Comparison of ENCODE assay signal across 27 cellular contexts in the genomic region with DNA sequence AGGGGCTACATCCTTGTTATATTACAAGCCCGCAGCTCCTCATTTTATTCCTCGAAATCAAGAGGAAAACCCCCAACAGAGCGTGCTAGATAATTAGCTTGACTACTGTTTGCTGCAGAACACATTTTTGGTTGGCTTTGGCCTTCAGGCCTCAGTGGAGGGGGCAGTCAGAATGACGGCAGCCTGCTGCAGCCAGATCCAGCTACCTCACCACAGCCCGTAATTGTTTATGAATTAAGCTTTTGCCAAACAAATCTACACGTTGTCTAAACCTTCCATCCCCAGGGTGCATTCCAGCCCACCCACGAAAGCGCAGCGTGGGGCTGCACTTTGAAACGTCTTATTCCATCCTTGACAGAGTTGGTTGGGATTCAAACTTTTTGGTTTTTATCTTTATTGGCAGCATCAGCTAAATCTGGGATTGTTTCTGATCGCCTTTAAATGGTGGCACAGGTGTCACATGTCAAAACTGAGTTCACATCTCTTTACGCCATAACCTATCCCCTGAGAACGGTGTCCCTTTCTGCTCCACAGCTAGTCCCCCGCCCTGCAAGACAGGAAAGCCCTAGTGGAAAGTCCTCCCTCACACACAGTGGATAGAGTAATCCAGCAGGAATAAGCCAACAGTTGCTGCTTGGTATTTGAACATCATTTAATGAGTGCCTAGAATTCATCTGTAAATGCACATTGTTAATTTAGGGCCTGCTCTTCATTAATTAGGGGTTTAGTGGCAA.
DNase-seq lines count a peak whose midpoint lies in the region; ATAC-seq and TF ChIP-seq lines count a peak whose summit lies in the region.
"Had no signal": no experiment of that assay in that cellular context is flagged by ENCODE, and none has a peak within 500 bp of the region (broad histone marks: within the 10 kb centered on the region; RNA-seq: fewer than 3 reads in every experiment).

No MANE protein-coding gene starts in this region.

- intact Hi-C loops in Right ventricle myocardium superior (cut with DNase I), result no loop called here

- peak; percentile 60 to 68 for DNase-seq in SJSA1 (ENCODE audit: low read depth in 1 of 2, low spot score in 2 of 2)
- DNase-seq in Right ventricle myocardium superior, result no peak
- DNase-seq in type B pancreatic cell (ENCODE audit: extremely low spot score, unreplicated experiment), result no peak
- no peak for DNase-seq in foreskin fibroblast
- no peak for DNase-seq in amniotic stem cell (lab: John Stamatoyannopoulos, UW)
- no peak for DNase-seq in middle frontal gyrus (ENCODE audit: extremely low spot score, low spot score)
- DNase-seq: activated CD4-positive, alpha-beta T cell treated with anti-CD3 and anti-CD28 coated beads for 1 hour; activated CD8-positive, alpha-beta T cell treated with anti-CD3 and anti-CD28 coated beads for 36 hours; anterior cingulate cortex; Calu3; central memory CD4-positive, alpha-beta T cell; endodermal cell; islet precursor cell; lower lobe of right lung; NCI-H2081; NCI-H226; stimulated activated naive CD8-positive, alpha-beta T cell treated with anti-CD3 and anti-CD28 coated beads, Interleukin-15, Interleukin-2, amounts not matched to agents 100 U/mL and 50 U/mL, for 24 hours; thyroid gland had no signal

- no peaks in the 10 kb centered on the region for H3K27me3 ChIP-seq in SJSA1 (replicated peaks)
- H3K27me3 ChIP-seq: neural progenitor cell, thyroid gland had no signal

- peak; percentile 69 for ATAC-seq in Right ventricle myocardium superior (ENCODE audit: poor library complexity)
- ATAC-seq: activated CD8-positive, alpha-beta T cell treated with anti-CD3 and anti-CD28 coated beads for 36 hours; activated T-helper 17 cell treated with anti-CD3 and anti-CD28 coated beads, Interleukin-2, amount 50 U/mL, for 72 hours; esophagus mucosa; lower lobe of right lung; mucosa of descending colon; stimulated activated naive CD8-positive, alpha-beta T cell treated with anti-CD3 and anti-CD28 coated beads, Interleukin-15, Interleukin-2, amounts not matched to agents 100 U/mL and 50 U/mL, for 24 hours had no signal

- H3K36me3 Mint-ChIP-seq in nephron (ENCODE audit: low read depth), result no peaks in the 10 kb centered on the region
- H3K36me3 Mint-ChIP-seq in type B pancreatic cell, result no peaks in the 10 kb centered on the region
- H3K36me3 Mint-ChIP-seq: activated naive CD4-positive, alpha-beta T cell treated with anti-CD3 and anti-CD28 coated beads, Interleukin-2, amount 50 U/mL, for 24 hours; neural progenitor cell had no signal

- H3K36me3 ChIP-seq in SJSA1, result no peaks in the 10 kb centered on the region
- H3K36me3 ChIP-seq: lower lobe of right lung, neural progenitor cell, thyroid gland had no signal

- H3K27ac Mint-ChIP-seq in nephron, result peak overlapping the region in 2 of 3 experiments; percentile 42 to 84
- H3K27ac Mint-ChIP-seq in type B pancreatic cell, result no peak overlapping the region
- H3K27ac Mint-ChIP-seq: activated CD8-positive, alpha-beta T cell treated with anti-CD3 and anti-CD28 coated beads for 36 hours; activated naive CD4-positive, alpha-beta T cell treated with anti-CD3 and anti-CD28 coated beads, Interleukin-2, amount 50 U/mL, for 24 hours; activated T-helper 17 cell treated with anti-CD3 and anti-CD28 coated beads, Interleukin-2, amount 50 U/mL, for 72 hours; dendritic cell treated with granulocyte-macrophage colony-stimulating factor and Interleukin-4, amounts not matched to agents 40 ng/mL and 50 ng/mL, for 4 days; endodermal cell; neural progenitor cell had no signal

- TF ChIP-seq CTCF in nephron (IDR thresholded peaks at IDR 0.05; ENCODE audit: unreplicated experiment in 3 of 3), result no peak
- no peak for TF ChIP-seq CTCF in type B pancreatic cell (conservative IDR thresholded peaks at IDR 0.05)
- no peak for TF ChIP-seq CTCF in foreskin fibroblast (IDR thresholded peaks at IDR 0.05; ENCODE audit: low read depth, low read length)

- H3K4me3 ChIP-seq in SJSA1 (no peak overlapping the region), foreskin fibroblast (ENCODE audit: low read depth in 1 of 2, low read length in 2 of 2) (no peak overlapping the region)
- H3K4me3 ChIP-seq: lower lobe of right lung, mucosa of descending colon, neural progenitor cell, thyroid gland had no signal

- H3K4me1 ChIP-seq in SJSA1 (replicated peaks), result peaks cover 20% of the 10 kb centered on the region
- H3K4me1 ChIP-seq: lower lobe of right lung, thyroid gland had no signal

- H3K9me3 Mint-ChIP-seq in nephron (peaks cover 2% of the 10 kb centered on the region), type B pancreatic cell (peaks cover 9% of the 10 kb centered on the region)
- H3K9me3 Mint-ChIP-seq: activated CD8-positive, alpha-beta T cell treated with anti-CD3 and anti-CD28 coated beads for 36 hours; activated T-helper 17 cell treated with anti-CD3 and anti-CD28 coated beads, Interleukin-2, amount 50 U/mL, for 72 hours; neural progenitor cell had no signal

- H3K27me3 Mint-ChIP-seq in nephron (ENCODE audit: low read depth), result no peaks in the 10 kb centered on the region
- no peaks in the 10 kb centered on the region for H3K27me3 Mint-ChIP-seq in type B pancreatic cell
- H3K27me3 Mint-ChIP-seq: dendritic cell treated with granulocyte-macrophage colony-stimulating factor and Interleukin-4, amounts not matched to agents 40 ng/mL and 50 ng/mL, for 4 days had no signal

- peak overlapping the region in 1 of 3 experiments; percentile 18 for H3K4me3 Mint-ChIP-seq in nephron
- H3K4me3 Mint-ChIP-seq in type B pancreatic cell, result peak overlapping the region; percentile 14
- H3K4me3 Mint-ChIP-seq: activated CD8-positive, alpha-beta T cell treated with anti-CD3 and anti-CD28 coated beads for 36 hours; activated naive CD4-positive, alpha-beta T cell treated with anti-CD3 and anti-CD28 coated beads, Interleukin-2, amount 50 U/mL, for 24 hours; activated T-helper 17 cell treated with anti-CD3 and anti-CD28 coated beads, Interleukin-2, amount 50 U/mL, for 72 hours; dendritic cell treated with granulocyte-macrophage colony-stimulating factor and Interleukin-4, amounts not matched to agents 40 ng/mL and 50 ng/mL, for 4 days; endodermal cell; neural progenitor cell had no signal

- H3K27ac ChIP-seq in SJSA1, result no peak overlapping the region
- H3K27ac ChIP-seq: C4-2B, HL-60, lower lobe of right lung, neural progenitor cell, thyroid gland had no signal

- H3K4me1 Mint-ChIP-seq in nephron, result peaks cover 34% of the 10 kb centered on the region
- peaks cover 22% of the 10 kb centered on the region for H3K4me1 Mint-ChIP-seq in type B pancreatic cell (ENCODE audit: unreplicated experiment)
- H3K4me1 Mint-ChIP-seq: activated naive CD4-positive, alpha-beta T cell treated with anti-CD3 and anti-CD28 coated beads, Interleukin-2, amount 50 U/mL, for 24 hours; activated T-helper 17 cell treated with anti-CD3 and anti-CD28 coated beads, Interleukin-2, amount 50 U/mL, for 72 hours had no signal

- no peaks in the 10 kb centered on the region; the same call in 1 of the 2 replicates for H3K9me3 ChIP-seq in SJSA1 (replicated peaks)
- H3K9me3 ChIP-seq: lower lobe of right lung, mucosa of descending colon, thyroid gland had no signal

Comparison
In these comparisons a context has a peak if more than half of its experiments do, and no peak if none do; other contexts are left out.
1. DNase-seq: peak in SJSA1 (2 of 2); none in Right ventricle myocardium superior (single experiment), type B pancreatic cell (single experiment), foreskin fibroblast (0 of 2), amniotic stem cell (single experiment) and middle frontal gyrus (single experiment).